In the genomic region with DNA sequence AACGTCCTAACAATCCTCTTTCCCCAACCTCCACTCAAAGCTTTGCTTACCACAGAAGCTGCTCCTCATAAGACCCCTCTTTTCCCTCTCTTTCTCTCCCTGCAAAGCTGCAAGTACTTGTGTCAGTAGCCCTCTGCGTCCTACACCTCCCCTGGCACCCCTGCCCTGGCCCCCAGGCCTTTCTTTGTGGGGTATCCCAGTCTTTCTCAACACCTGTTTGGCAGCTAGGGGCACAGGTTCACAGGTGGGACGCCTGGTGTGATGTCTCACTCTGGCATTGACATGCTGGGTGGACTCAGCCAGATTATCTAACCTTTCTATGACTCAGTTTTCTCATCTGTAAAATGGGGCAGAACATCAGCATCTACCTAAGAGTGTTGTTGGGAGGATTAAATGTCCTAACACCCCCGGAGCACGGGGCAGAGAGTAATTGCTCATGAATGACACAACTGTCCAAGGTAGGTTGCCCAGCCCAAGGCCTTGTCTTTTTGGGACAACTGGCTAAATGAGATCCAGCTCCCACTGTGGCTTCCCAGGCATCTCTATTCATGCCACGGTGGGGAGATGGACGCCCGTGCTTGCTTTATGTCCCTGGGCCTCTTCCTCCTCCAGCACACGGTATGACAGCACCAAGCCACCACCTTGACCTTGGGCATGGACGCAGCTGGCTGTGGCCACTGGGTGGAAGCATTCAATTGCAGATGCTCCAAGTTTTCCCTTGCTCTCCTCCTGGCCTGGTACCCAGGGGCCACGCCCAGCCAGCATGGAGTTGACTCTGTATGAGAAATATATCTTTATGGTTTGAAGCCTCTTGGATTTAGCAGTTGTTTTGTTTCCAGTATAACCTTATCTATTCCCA, we compare ENCODE assay signal across 18 cellular contexts.
A peak's percentile ranks its signal among the peaks of the same experiment; 100 is the strongest.
DNase-seq lines count a peak whose midpoint lies in the region; ATAC-seq, FAIRE-seq and TF ChIP-seq lines count a peak whose summit lies in the region.
"Had no signal": no experiment of that assay in that cellular context is flagged by ENCODE, and none has a peak within 500 bp of the region (broad histone marks: within the 10 kb centered on the region; RNA-seq: fewer than 3 reads in every experiment).

No MANE protein-coding gene starts in this region.

- no peak for FAIRE-seq in frontal cortex (lab: Jason Lieb, UNC)
- FAIRE-seq: astrocyte, D721Med, GM12892, keratinocyte had no signal

- H3K27ac ChIP-seq in right cardiac atrium (ENCODE audit: low read length) (peak overlapping the region; percentile 79), upper lobe of left lung (peak overlapping the region; percentile 29 to 73 (median 69))
- H3K27ac ChIP-seq: SJSA1 had no signal

- no peak for TF ChIP-seq EP300 in upper lobe of left lung (IDR thresholded peaks at IDR 0.05)

- peaks cover 13% of the 10 kb centered on the region for H3K4me1 ChIP-seq in right cardiac atrium (ENCODE audit: control insufficient read depth, insufficient read depth, low read length)
- peaks cover 28 to 38% (median 34%) of the 10 kb centered on the region in 4 donors for H3K4me1 ChIP-seq in upper lobe of left lung

- no peak for TF ChIP-seq CTCF in upper lobe of left lung (IDR thresholded peaks at IDR 0.05)

- POLR2A ChIA-PET in HEK293T (lab: Yijun Ruan, JAX), result interaction anchor here (1.4 to 2.3 kb wide), 2 partner anchors 60 to 62 kb away, joined by 6 to 15 read pairs; no protein-coding TSS in a partner anchor

- DNase-seq in dermis blood vessel endothelial cell, result peak; percentile 27
- DNase-seq in right cardiac atrium, result peak; percentile 44 to 79 (median 71)
- DNase-seq in posterior vena cava (ENCODE audit: low spot score), result peak; percentile 86
- DNase-seq in upper lobe of left lung, result peak in 1 of 2 donors; percentile 19
- no peak for DNase-seq in HEK293T (ENCODE audit: extremely low spot score)
- no peak for DNase-seq in frontal cortex (ENCODE audit: low spot score in 2 of 2)
- DNase-seq: activated CD4-positive, CD25-positive, alpha-beta regulatory T cell treated with anti-CD3 and anti-CD28 coated beads, Interleukin-2, amount 50 U/mL, for 72 hours; BE2C; cortex of kidney; GDM1; NCI-H187 treated with DMSO at 0.1 percent for 48 hours had no signal

- TF ChIP-seq POLR2A in upper lobe of left lung (IDR thresholded peaks at IDR 0.05), result no peak

- 64% methylated on average over 11 of the region's 11 CpGs for WGBS in right cardiac atrium
- WGBS in upper lobe of left lung, 2 donors, result 84 to 85% methylated on average over 9 to 11 of the region's 11 CpGs

- H3K9me3 ChIP-seq in right cardiac atrium (ENCODE audit: control insufficient read depth, low read length) (no peaks in the 10 kb centered on the region), upper lobe of left lung (no peaks in the 10 kb centered on the region)
- H3K9me3 ChIP-seq: BE2C, MG63 had no signal

- H3K4me3 ChIP-seq in right cardiac atrium (ENCODE audit: low read length) (no peak overlapping the region), upper lobe of left lung (no peak overlapping the region)
- H3K4me3 ChIP-seq: MG63, SJSA1 had no signal

- H3K27me3 ChIP-seq in right cardiac atrium (ENCODE audit: control insufficient read depth, insufficient read depth) (no peaks in the 10 kb centered on the region), upper lobe of left lung (no peaks in the 10 kb centered on the region)
- H3K27me3 ChIP-seq: BE2C, MG63, SJSA1 had no signal

- ATAC-seq in right cardiac atrium, result peak in 1 of 2 donors; percentile 2
- peak in 1 of 2 donors; percentile 1 for ATAC-seq in upper lobe of left lung (ENCODE audit: low FRiP score in 2 of 2)
- no peak for ATAC-seq in HG02973 (IDR thresholded peaks at IDR 0.05; ENCODE audit: unreplicated experiment)

- intact Hi-C loops in right cardiac atrium (cut with DNase I), result loop anchor here in 3 of 4 donors (2.0 kb wide), 3 partner anchors 61 to 205 kb away; no protein-coding TSS in a partner anchor
- intact Hi-C loops in posterior vena cava (cut with DNase I), result no loop called here

- CTCF ChIA-PET in HEK293T (lab: Yijun Ruan, JAX), result interaction anchor here (0.7 to 6.4 kb wide), 6 partner anchors 10 to 379 kb away, joined by 3 to 200 read pairs (median 4); partner anchors contain the start of gene CDC26

- no peaks in the 10 kb centered on the region for H3K36me3 ChIP-seq in upper lobe of left lung
- H3K36me3 ChIP-seq: BE2C, MG63, SJSA1 had no signal

TF ChIP-seq in HEK293T, 16 proteins besides CTCF, POLR2A, EP300 and RAD21:
- TF ChIP-seq ZNF384 (IDR thresholded peaks at IDR 0.05) (no peak), BHLHE40 (IDR thresholded peaks at IDR 0.05; ENCODE audit: borderline replicate concordance) (no peak), L3MBTL2 (conservative IDR thresholded peaks at IDR 0.05) (no peak), ELF4 (IDR thresholded peaks at IDR 0.05) (no peak), ARNT (IDR thresholded peaks at IDR 0.05) (no peak), LEF1 (IDR thresholded peaks at IDR 0.05; ENCODE audit: borderline replicate concordance) (no peak), FOXK2 (IDR thresholded peaks at IDR 0.05) (no peak), SP1 (IDR thresholded peaks at IDR 0.05) (no peak), FOXM1 (IDR thresholded peaks at IDR 0.05; ENCODE audit: borderline replicate concordance) (no peak), CTBP1 (IDR thresholded peaks at IDR 0.05; ENCODE audit: borderline replicate concordance) (no peak), SUZ12 (IDR thresholded peaks at IDR 0.05) (no peak), TARDBP (IDR thresholded peaks at IDR 0.05) (no peak), NFRKB (IDR thresholded peaks at IDR 0.05) (no peak), HDGF (IDR thresholded peaks at IDR 0.05; ENCODE audit: borderline replicate concordance) (no peak), FOXA1 (IDR thresholded peaks at IDR 0.05) (no peak)
- TF ChIP-seq, protein P1, sequence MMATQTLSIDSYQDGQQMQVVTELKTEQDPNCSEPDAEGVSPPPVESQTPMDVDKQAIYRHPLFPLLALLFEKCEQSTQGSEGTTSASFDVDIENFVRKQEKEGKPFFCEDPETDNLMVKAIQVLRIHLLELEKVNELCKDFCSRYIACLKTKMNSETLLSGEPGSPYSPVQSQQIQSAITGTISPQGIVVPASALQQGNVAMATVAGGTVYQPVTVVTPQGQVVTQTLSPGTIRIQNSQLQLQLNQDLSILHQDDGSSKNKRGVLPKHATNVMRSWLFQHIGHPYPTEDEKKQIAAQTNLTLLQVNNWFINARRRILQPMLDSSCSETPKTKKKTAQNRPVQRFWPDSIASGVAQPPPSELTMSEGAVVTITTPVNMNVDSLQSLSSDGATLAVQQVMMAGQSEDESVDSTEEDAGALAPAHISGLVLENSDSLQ (IDR thresholded peaks at IDR 0.05), result no peak

Comparison
In these comparisons a context has a peak if more than half of its experiments do, and no peak if none do; other contexts are left out.
1. DNase-seq: peak in dermis blood vessel endothelial cell (single experiment), right cardiac atrium (3 of 3) and posterior vena cava (single experiment); none in HEK293T (single experiment) and frontal cortex (0 of 2).
2. intact Hi-C loops: an anchor here in right cardiac atrium (2.0 kb wide); none called in posterior vena cava.